ENCODE assay signal across 9 cellular contexts in genomic region chr5:113663879-113664278, GRCh38.
DNase-seq lines count a peak whose midpoint lies in the region; ATAC-seq, FAIRE-seq and TF ChIP-seq lines count a peak whose summit lies in the region.
"Had no signal": no experiment of that assay in that cellular context is flagged by ENCODE, and none has a peak within 500 bp of the region (broad histone marks: within the 10 kb centered on the region; RNA-seq: fewer than 3 reads in every experiment).

No MANE protein-coding gene starts in this region.

- H3K4me1 Mint-ChIP-seq in activated CD4-positive, alpha-beta memory T cell treated with anti-CD3 and anti-CD28 coated beads for 36 hours (ENCODE audit: low read depth) = no peaks in the 10 kb centered on the region
- no peaks in the 10 kb centered on the region for H3K4me1 Mint-ChIP-seq in natural killer cell treated with Interleukin-12 subunit alpha and Interleukin-12 subunit beta and Interleukin-15 and Interleukin-18, amount 100 ng/mL, for 72 hours (ENCODE audit: low read depth in 2 of 2)

- POLR2A ChIA-PET in activated CD4-positive, alpha-beta memory T cell treated with anti-CD3 and anti-CD28 coated beads for 36 hours (lab: Charles Lee) = no interaction called here

- CTCF ChIA-PET in activated CD4-positive, alpha-beta memory T cell treated with anti-CD3 and anti-CD28 coated beads for 36 hours (lab: Charles Lee) = interaction anchor here (1.1 to 4.3 kb wide), 4 partner anchors 49 to 273 kb away, joined by 3 to 52 read pairs (median 5); no protein-coding TSS in a partner anchor

- peaks cover under 1% of the 10 kb centered on the region for H3K9me3 Mint-ChIP-seq in activated CD4-positive, alpha-beta memory T cell treated with anti-CD3 and anti-CD28 coated beads for 36 hours
- H3K9me3 Mint-ChIP-seq in natural killer cell treated with Interleukin-12 subunit alpha and Interleukin-12 subunit beta and Interleukin-15 and Interleukin-18, amount 100 ng/mL, for 72 hours = peaks cover 5% of the 10 kb centered on the region
- H3K9me3 Mint-ChIP-seq: dendritic cell treated with granulocyte-macrophage colony-stimulating factor and Interleukin-4, amounts not matched to agents 40 ng/mL and 50 ng/mL, for 4 days had no signal

- no peaks in the 10 kb centered on the region for H3K36me3 Mint-ChIP-seq in activated CD4-positive, alpha-beta memory T cell treated with anti-CD3 and anti-CD28 coated beads for 36 hours
- no peaks in the 10 kb centered on the region for H3K36me3 Mint-ChIP-seq in natural killer cell treated with Interleukin-12 subunit alpha and Interleukin-12 subunit beta and Interleukin-15 and Interleukin-18, amount 100 ng/mL, for 72 hours

- no peak for ATAC-seq in natural killer cell treated with Interleukin-12 subunit alpha and Interleukin-12 subunit beta and Interleukin-15 and Interleukin-18, amount 100 ng/mL, for 72 hours
- ATAC-seq in HG03196 (IDR thresholded peaks at IDR 0.05; ENCODE audit: unreplicated experiment) = no peak

- peak; percentile 41 for DNase-seq in ACHN
- DNase-seq in GM12891 (ENCODE audit: insufficient read length, low spot score) = peak; percentile 0
- DNase-seq in HuH-7.5 (ENCODE audit: low spot score) = peak; percentile 6
- DNase-seq in activated CD4-positive, alpha-beta memory T cell treated with anti-CD3 and anti-CD28 coated beads for 36 hours = peak; percentile 45
- DNase-seq in iPS-NIHi7 (ENCODE audit: extremely low spot score) = peak; percentile 58
- no peak for DNase-seq in natural killer cell treated with Interleukin-12 subunit alpha and Interleukin-12 subunit beta and Interleukin-15 and Interleukin-18, amount 100 ng/mL, for 72 hours (ENCODE audit: low spot score)
- DNase-seq in activated gamma-delta T cell treated with Interleukin-2 at 50 U/mL for 16 hours = no peak

- H3K27ac Mint-ChIP-seq in activated CD4-positive, alpha-beta memory T cell treated with anti-CD3 and anti-CD28 coated beads for 36 hours = no peak overlapping the region
- H3K27ac Mint-ChIP-seq in natural killer cell treated with Interleukin-12 subunit alpha and Interleukin-12 subunit beta and Interleukin-15 and Interleukin-18, amount 100 ng/mL, for 72 hours = no peak overlapping the region
- H3K27ac Mint-ChIP-seq: dendritic cell treated with granulocyte-macrophage colony-stimulating factor and Interleukin-4, amounts not matched to agents 40 ng/mL and 50 ng/mL, for 4 days had no signal

- peaks cover 25% of the 10 kb centered on the region for H3K27me3 Mint-ChIP-seq in activated CD4-positive, alpha-beta memory T cell treated with anti-CD3 and anti-CD28 coated beads for 36 hours
- peaks cover 10 to 44% of the 10 kb centered on the region in 2 donors for H3K27me3 Mint-ChIP-seq in natural killer cell treated with Interleukin-12 subunit alpha and Interleukin-12 subunit beta and Interleukin-15 and Interleukin-18, amount 100 ng/mL, for 72 hours

- H3K4me3 Mint-ChIP-seq in activated CD4-positive, alpha-beta memory T cell treated with anti-CD3 and anti-CD28 coated beads for 36 hours = no peak overlapping the region
- no peak overlapping the region for H3K4me3 Mint-ChIP-seq in natural killer cell treated with Interleukin-12 subunit alpha and Interleukin-12 subunit beta and Interleukin-15 and Interleukin-18, amount 100 ng/mL, for 72 hours
- H3K4me3 Mint-ChIP-seq: dendritic cell treated with granulocyte-macrophage colony-stimulating factor and Interleukin-4, amounts not matched to agents 40 ng/mL and 50 ng/mL, for 4 days had no signal

- peak; percentile 66 for FAIRE-seq in GM12891 (lab: Jason Lieb, UNC)

- intact Hi-C loops in activated CD4-positive, alpha-beta memory T cell treated with anti-CD3 and anti-CD28 coated beads for 36 hours (cut with micrococcal nuclease) = loop anchor here (1.0 kb wide), 1 partner anchor 52 kb away; no protein-coding TSS in a partner anchor

- in situ Hi-C loops in ACHN (cut with HindIII; ENCODE audit: low pct_ligation_motif_present, low pct_unique_long_range_greater_than_20kb, low sequenced_read_pairs) = no loop called here

- TF ChIP-seq POLR2A in GM12891 (IDR thresholded peaks at IDR 0.05; ENCODE audit: low read depth, low read length) = no peak

TF ChIP-seq in GM12891, 5 proteins besides CTCF, POLR2A, EP300 and RAD21:
- no peak for TF ChIP-seq SPI1 (IDR thresholded peaks at IDR 0.05; ENCODE audit: low read depth, low read length)
- TF ChIP-seq TAF1 (IDR thresholded peaks at IDR 0.05; ENCODE audit: low read depth, low read length) = no peak
- no peak for TF ChIP-seq PAX5 (IDR thresholded peaks at IDR 0.05; ENCODE audit: insufficient read depth, low read length, severe bottlenecking)
- TF ChIP-seq POU2F2 (IDR thresholded peaks at IDR 0.05; ENCODE audit: low read depth, low read length) = no peak
- no peak for TF ChIP-seq POLR2AphosphoS5 (IDR thresholded peaks at IDR 0.05; ENCODE audit: low read depth, low read length)
TF ChIP-seq in GM12891: peak in this region for 0.

Comparison
In these comparisons a context has a peak if more than half of its experiments do, and no peak if none do; other contexts are left out.
1. DNase-seq: peak in ACHN (single experiment), GM12891 (single experiment), HuH-7.5 (single experiment), activated CD4-positive, alpha-beta memory T cell treated with anti-CD3 and anti-CD28 coated beads for 36 hours (single experiment) and iPS-NIHi7 (single experiment); none in natural killer cell treated with Interleukin-12 subunit alpha and Interleukin-12 subunit beta and Interleukin-15 and Interleukin-18, amount 100 ng/mL, for 72 hours (single experiment) and activated gamma-delta T cell treated with Interleukin-2 at 50 U/mL for 16 hours (single experiment).